ENCODE assay signal across 25 cellular contexts in genomic region chr19:45298264-45298663, GRCh38. TPM values are rescaled to one million over a fixed set of nuclear protein-coding genes. Genes with fewer than 3 reads are reported as not detected.
DNase-seq lines count a peak whose midpoint lies in the region; ATAC-seq, FAIRE-seq and TF ChIP-seq lines count a peak whose summit lies in the region.
"Had no signal": no experiment of that assay in that cellular context is flagged by ENCODE, and none has a peak within 500 bp of the region (broad histone marks: within the 10 kb centered on the region; RNA-seq: fewer than 3 reads in every experiment).

No MANE protein-coding gene starts in this region.

- no peaks in the 10 kb centered on the region for H3K27me3 ChIP-seq in K562 (ENCODE audit: control insufficient read depth in 2 of 2, insufficient read depth in 2 of 2, low read length in 2 of 2)
- H3K27me3 ChIP-seq: BE2C, BLaER1 had no signal

- no peaks in the 10 kb centered on the region; the same call in 2 of the 3 replicates for H3K36me3 ChIP-seq in K562 (ENCODE audit: control insufficient read depth, insufficient read depth, low read length)
- H3K36me3 ChIP-seq: BE2C had no signal

- peaks cover 6% of the 10 kb centered on the region for H3K4me1 Mint-ChIP-seq in endothelial cell (ENCODE audit: unreplicated experiment)
- no peaks in the 10 kb centered on the region for H3K4me1 Mint-ChIP-seq in progenitor cell of endocrine pancreas (ENCODE audit: low read depth)
- H3K4me1 Mint-ChIP-seq: CD4-positive, CD25-positive, alpha-beta regulatory T cell; CD8-positive, alpha-beta memory T cell had no signal

- no peak overlapping the region for H3K4me3 ChIP-seq in K562
- H3K4me3 ChIP-seq: BLaER1 had no signal

- 76% methylated on average over 4 of the region's 5 CpGs for WGBS in K562 (ENCODE audit: insufficient coverage, low coverage, missing lambda C conversion rate)

- in situ Hi-C loops in K562 (cut with MboI), result no loop called here

- no peak overlapping the region for H3K4me2 ChIP-seq in K562 (ENCODE audit: insufficient read depth, low read length)
- H3K4me2 ChIP-seq: BLaER1 had no signal

- ATAC-seq in K562 (no peak), HG03354 (IDR thresholded peaks at IDR 0.05; ENCODE audit: poor library complexity, severe bottlenecking, unreplicated experiment) (no peak)

- H3K27me3 Mint-ChIP-seq in endothelial cell (ENCODE audit: unreplicated experiment), result peaks cover 9% of the 10 kb centered on the region
- no peaks in the 10 kb centered on the region for H3K27me3 Mint-ChIP-seq in progenitor cell of endocrine pancreas
- H3K27me3 Mint-ChIP-seq: CD4-positive, alpha-beta memory T cell; CD4-positive, CD25-positive, alpha-beta regulatory T cell; CD8-positive, alpha-beta memory T cell had no signal

- no peak for TF ChIP-seq RAD21 in K562 (CRISPR knock-in tag; conservative IDR thresholded peaks at IDR 0.05 in 1 of 2, IDR thresholded peaks at IDR 0.05 in 1 of 2)

- POLR2A ChIA-PET in K562 (lab: Yijun Ruan, JAX), result interaction anchor here (1.9 kb wide), 1 partner anchor 10 kb away, joined by 6 read pairs; no protein-coding TSS in a partner anchor

- TF ChIP-seq POLR2A in K562 (conservative IDR thresholded peaks at IDR 0.05), result no peak

- peaks cover 9 to 20% of the 10 kb centered on the region in 2 experiments; a peak in 3 of 5 replicates for H3K4me1 ChIP-seq in K562 (replicated peaks in 1 of 2; ENCODE audit: control insufficient read depth in 2 of 2, insufficient read depth in 2 of 2, low read length in 2 of 2)
- H3K4me1 ChIP-seq: BE2C, BLaER1 had no signal

- no peaks in the 10 kb centered on the region for H4K20me1 ChIP-seq in K562 (replicated peaks; ENCODE audit: control insufficient read depth, insufficient read depth, low read length)
- H4K20me1 ChIP-seq: BLaER1 had no signal

- no peak for TF ChIP-seq EP300 in K562 (IDR thresholded peaks at IDR 0.05; ENCODE audit: low read length)

- CTCF ChIA-PET in K562 (lab: Yijun Ruan, JAX; ENCODE audit: low intra/inter-chr PET ratio), result no interaction called here

- BruUV-seq in K562 (replicated peaks; lab: Mats Ljungman, UMichigan), result no TSS peak

- no peaks in the 10 kb centered on the region for H3K9me1 ChIP-seq in K562 (ENCODE audit: control insufficient read depth, insufficient read depth, low read length)

- no peaks in the 10 kb centered on the region for H3K79me2 ChIP-seq in K562 (ENCODE audit: control insufficient read depth, insufficient read depth, low read length)

- 0 out of 4 replicates have a peak overlapping the region, but pooled peaks of 1 of the 2 experiments have one; percentile 7 for H3K9ac ChIP-seq in K562 (ENCODE audit: insufficient read depth in 1 of 2, low read depth in 2 of 2, low read length in 2 of 2)
- H3K9ac ChIP-seq: BLaER1 had no signal

- DNase-seq in K562 (ENCODE audit: extremely low read depth in 1 of 4, low spot score in 3 of 4), result no peak
- no peak for DNase-seq in endothelial cell (ENCODE audit: low spot score)
- no peak for DNase-seq in progenitor cell of endocrine pancreas (ENCODE audit: low spot score, unreplicated experiment)
- no peak for DNase-seq in DMS79 treated with DMSO at 0.1 percent for 48 hours (lab: John Stamatoyannopoulos, UW)
- DNase-seq: 8988T; ACHN; BE2C; C1 segment of cervical spinal cord; CD4-positive, alpha-beta memory T cell; CD4-positive, CD25-positive, alpha-beta regulatory T cell; CD8-positive, alpha-beta memory T cell; COR-L47; DMS153; DMS53; DMS79; GF-D8 had no signal

- intact Hi-C loops in K562 (cut with micrococcal nuclease), result no loop called here

- H3K36me3 Mint-ChIP-seq in endothelial cell (ENCODE audit: low read depth, unreplicated experiment) (peaks cover 59% of the 10 kb centered on the region), progenitor cell of endocrine pancreas (ENCODE audit: insufficient read depth) (peaks cover 38% of the 10 kb centered on the region)

- TF ChIP-seq CTCF in K562 (IDR thresholded peaks at IDR 0.05 in 2 of 3, conservative IDR thresholded peaks at IDR 0.05 in 1 of 3; ENCODE audit: insufficient read depth in 2 of 3, low read depth in 1 of 3, low read length in 3 of 3), result no peak
- TF ChIP-seq CTCF in endothelial cell (IDR thresholded peaks at IDR 0.05; ENCODE audit: unreplicated experiment), result no peak
- TF ChIP-seq CTCF in progenitor cell of endocrine pancreas (IDR thresholded peaks at IDR 0.05; ENCODE audit: unreplicated experiment), result no peak

- H2AFZ ChIP-seq in K562 (ENCODE audit: low read depth, low read length), result no peak overlapping the region

- H3K9me3 Mint-ChIP-seq in endothelial cell (ENCODE audit: unreplicated experiment) (no peaks in the 10 kb centered on the region), progenitor cell of endocrine pancreas (ENCODE audit: low read depth) (no peaks in the 10 kb centered on the region)
- H3K9me3 Mint-ChIP-seq: CD4-positive, alpha-beta memory T cell; CD8-positive, alpha-beta memory T cell had no signal

- H3K9me3 ChIP-seq in K562 (replicated peaks; ENCODE audit: control insufficient read depth, insufficient read depth, low read depth, low read length), result no peaks in the 10 kb centered on the region
- H3K9me3 ChIP-seq: BE2C, BLaER1 had no signal

- FAIRE-seq in K562 (lab: Jason Lieb, UNC), result no peak
- FAIRE-seq: A204.1, G401.6, GM12891, GM19239 had no signal

- H3K27ac Mint-ChIP-seq in endothelial cell (ENCODE audit: unreplicated experiment) (no peak overlapping the region), progenitor cell of endocrine pancreas (peak overlapping the region; percentile 37)
- H3K27ac Mint-ChIP-seq: CD4-positive, alpha-beta memory T cell; CD4-positive, CD25-positive, alpha-beta regulatory T cell had no signal

- H3K4me3 Mint-ChIP-seq in endothelial cell (ENCODE audit: unreplicated experiment) (peak overlapping the region; percentile 54), progenitor cell of endocrine pancreas (ENCODE audit: low read depth) (no peak overlapping the region)
- H3K4me3 Mint-ChIP-seq: CD14-positive monocyte; CD4-positive, alpha-beta memory T cell; CD4-positive, CD25-positive, alpha-beta regulatory T cell; CD8-positive, alpha-beta memory T cell had no signal

- H3K27ac ChIP-seq in K562 (ENCODE audit: extremely low read depth, low read depth, low read length), result no peak overlapping the region
- H3K27ac ChIP-seq: BLaER1 had no signal

RNA-seq across cellular contexts. Expression of gene CKM, which starts 24.4 kb away (rescaled TPM):
- not detected in 2 replicates for total RNA-seq in K562 (2011; cell fraction: chromatin; rRNA removed; ENCODE audit: low replicate concordance)
- not detected in 2 replicates for total RNA-seq in K562 (2011; cell fraction: nucleolus; rRNA removed)
- total RNA-seq in K562 (2011; cell fraction: nucleoplasm; rRNA removed), result not detected in 2 replicates
- total RNA-seq in K562 (2014; rRNA removed) (not detected in 2 replicates), K562 (2014; rRNA removed; fragmentation: Illumina TruSeq; extraction: Trizol) (not detected in 2 replicates), K562 (2015; rRNA removed; fragmentation: Illumina TruSeq; extraction: Trizol) (0.14 and 0.15 TPM in 2 replicates), K562 (2021) (0.09 and 0.11 TPM in 2 replicates), endothelial cell (ENCODE audit: unreplicated experiment) (not detected), progenitor cell of endocrine pancreas (not detected in 2 replicates)
- polyA plus RNA-seq in K562 (2011; rRNA removed) (0.47 TPM in 1 of 2 replicates, not detected in the other), K562 (2014; fragmentation: Illumina TruSeq; extraction: Trizol) (not detected in 2 replicates), K562 (2014; fragmentation: Nextera tagmentation; extraction: Ambion mirVana) (under 1 TPM; 0.06 TPM), K562 (2014; rRNA removed) (0.08 and 0.17 TPM in 2 replicates)
- 0.22 and 0.62 TPM in 2 replicates for polyA plus RNA-seq in K562 (2011; cell fraction: cytosol; rRNA removed)
- 0.10 and 0.70 TPM in 2 replicates for polyA plus RNA-seq in K562 (2011; cell fraction: nucleus; rRNA removed)
- 0.13 and 0.30 TPM in 2 replicates for polyA plus RNA-seq in K562 (2012)
- 0.18 TPM in 1 of 2 replicates, not detected in the other for polyA minus RNA-seq in K562 (2011; rRNA and poly(A)+ RNA removed)
- polyA minus RNA-seq in K562 (2011; cell fraction: cytosol; rRNA and poly(A)+ RNA removed), result not detected in 2 replicates
- polyA minus RNA-seq in K562 (2011; cell fraction: nucleus; rRNA and poly(A)+ RNA removed), result 0.33 TPM in 1 of 2 replicates, not detected in the other
- total RNA-seq: A673; CD4-positive, alpha-beta memory T cell; CD4-positive, CD25-positive, alpha-beta regulatory T cell; CD8-positive, alpha-beta memory T cell had no signal
- polyA plus RNA-seq: AG04450; CD4-positive, alpha-beta memory T cell; CD4-positive, CD25-positive, alpha-beta regulatory T cell had no signal

RNA-seq across cellular contexts. Expression of gene KLC3, which starts 42.3 kb away (rescaled TPM):
- total RNA-seq in K562 (2011; cell fraction: chromatin; rRNA removed; ENCODE audit: low replicate concordance), result 0.86 and 1.9 TPM in 2 replicates
- total RNA-seq in K562 (2011; cell fraction: nucleolus; rRNA removed), result 1.3 and 1.6 TPM in 2 replicates
- total RNA-seq in K562 (2011; cell fraction: nucleoplasm; rRNA removed), result 1.5 and 1.6 TPM in 2 replicates
- total RNA-seq in K562 (2014; rRNA removed), result 1.2 and 1.3 TPM in 2 replicates
- 0.22 TPM in 1 of 2 replicates, not detected in the other for total RNA-seq in K562 (2014; rRNA removed; fragmentation: Illumina TruSeq; extraction: Trizol)
- total RNA-seq in K562 (2015; rRNA removed; fragmentation: Illumina TruSeq; extraction: Trizol), result 0.19 TPM in 1 of 2 replicates, not detected in the other
- 0.56 and 0.71 TPM in 2 replicates for total RNA-seq in K562 (2021)
- 0.60 and 0.95 TPM in 2 replicates for polyA plus RNA-seq in K562 (2011; rRNA removed)
- polyA plus RNA-seq in K562 (2011; cell fraction: cytosol; rRNA removed), result 0.80 and 1.6 TPM in 2 replicates
- 1.0 and 2.1 TPM in 2 replicates for polyA plus RNA-seq in K562 (2011; cell fraction: nucleus; rRNA removed)
- 0.55 and 0.86 TPM in 2 replicates for polyA plus RNA-seq in K562 (2012)
- polyA plus RNA-seq in K562 (2014; fragmentation: Illumina TruSeq; extraction: Trizol), result 0.21 and 0.43 TPM in 2 replicates
- polyA plus RNA-seq in K562 (2014; fragmentation: Nextera tagmentation; extraction: Ambion mirVana), result under 1 TPM in 1 of 2 experiments, not detected in 1; 0.03 TPM
- polyA plus RNA-seq in K562 (2014; rRNA removed), result 0.58 and 0.90 TPM in 2 replicates
- 0.15 and 0.35 TPM in 2 replicates for polyA minus RNA-seq in K562 (2011; rRNA and poly(A)+ RNA removed)
- 1.0 TPM in 1 of 2 replicates, not detected in the other for polyA minus RNA-seq in K562 (2011; cell fraction: cytosol; rRNA and poly(A)+ RNA removed)
- polyA minus RNA-seq in K562 (2011; cell fraction: nucleus; rRNA and poly(A)+ RNA removed), result 0.22 TPM in 1 of 2 replicates, not detected in the other
- total RNA-seq in endothelial cell (ENCODE audit: unreplicated experiment), result 0.44 TPM
- total RNA-seq in progenitor cell of endocrine pancreas, result 1.1 and 1.6 TPM in 2 replicates
- total RNA-seq: CD4-positive, alpha-beta memory T cell; CD8-positive, alpha-beta memory T cell had no signal
- polyA plus RNA-seq: AG04450; CD14-positive monocyte; CD4-positive, alpha-beta memory T cell; CD4-positive, CD25-positive, alpha-beta regulatory T cell; CD8-positive, alpha-beta memory T cell had no signal

RNA-seq across cellular contexts. Expression of gene MARK4, which starts 47.2 kb away (rescaled TPM):
- 37.2 and 76.7 TPM in 2 replicates for total RNA-seq in K562 (2011; cell fraction: chromatin; rRNA removed; ENCODE audit: low replicate concordance)
- 24.3 TPM in 2 replicates for total RNA-seq in K562 (2011; cell fraction: nucleolus; rRNA removed)
- 26.7 and 28.1 TPM in 2 replicates for total RNA-seq in K562 (2011; cell fraction: nucleoplasm; rRNA removed)
- total RNA-seq in K562 (2014; rRNA removed) (7.9 and 8.6 TPM in 2 replicates), K562 (2014; rRNA removed; fragmentation: Illumina TruSeq; extraction: Trizol) (6.7 and 6.8 TPM in 2 replicates), K562 (2015; rRNA removed; fragmentation: Illumina TruSeq; extraction: Trizol) (4.2 and 5.2 TPM in 2 replicates), K562 (2021) (24.8 and 29.4 TPM in 2 replicates), endothelial cell (ENCODE audit: unreplicated experiment) (165 TPM), progenitor cell of endocrine pancreas (57.5 and 60.4 TPM in 2 replicates)
- polyA plus RNA-seq in K562 (2011; rRNA removed) (9.5 and 11.1 TPM in 2 replicates), K562 (2014; fragmentation: Illumina TruSeq; extraction: Trizol) (18.4 and 24.5 TPM in 2 replicates), K562 (2014; fragmentation: Nextera tagmentation; extraction: Ambion mirVana) (under 1 TPM; 0.52 to 0.96 TPM), K562 (2014; rRNA removed) (7.4 and 12.7 TPM in 2 replicates)
- 4.4 and 6.2 TPM in 2 replicates for polyA plus RNA-seq in K562 (2011; cell fraction: cytosol; rRNA removed)
- 9.6 and 10.2 TPM in 2 replicates for polyA plus RNA-seq in K562 (2011; cell fraction: nucleus; rRNA removed)
- polyA plus RNA-seq in K562 (2012), result 15.2 and 27.5 TPM in 2 replicates
- polyA minus RNA-seq in K562 (2011; rRNA and poly(A)+ RNA removed), result 16.3 and 17.7 TPM in 2 replicates
- polyA minus RNA-seq in K562 (2011; cell fraction: cytosol; rRNA and poly(A)+ RNA removed), result 11.7 and 21.8 TPM in 2 replicates
- polyA minus RNA-seq in K562 (2011; cell fraction: nucleus; rRNA and poly(A)+ RNA removed), result 5.0 and 5.4 TPM in 2 replicates

RNA-seq across cellular contexts. Expression of gene EXOC3L2, which starts 53.1 kb away (rescaled TPM):
- 2.7 and 12.8 TPM in 2 replicates for total RNA-seq in K562 (2011; cell fraction: chromatin; rRNA removed; ENCODE audit: low replicate concordance)
- 14.5 and 16.8 TPM in 2 replicates for total RNA-seq in K562 (2011; cell fraction: nucleolus; rRNA removed)
- 5.2 and 5.7 TPM in 2 replicates for total RNA-seq in K562 (2011; cell fraction: nucleoplasm; rRNA removed)
- total RNA-seq in K562 (2014; rRNA removed) (12.3 and 13.3 TPM in 2 replicates), K562 (2014; rRNA removed; fragmentation: Illumina TruSeq; extraction: Trizol) (0.96 and 1.3 TPM in 2 replicates), K562 (2015; rRNA removed; fragmentation: Illumina TruSeq; extraction: Trizol) (2.0 and 2.1 TPM in 2 replicates), K562 (2021) (15.5 and 19.0 TPM in 2 replicates), endothelial cell (ENCODE audit: unreplicated experiment) (5.5 TPM), progenitor cell of endocrine pancreas (not detected in 2 replicates)
- polyA plus RNA-seq in K562 (2011; rRNA removed) (3.1 and 6.0 TPM in 2 replicates), K562 (2014; fragmentation: Illumina TruSeq; extraction: Trizol) (2.4 and 7.8 TPM in 2 replicates), K562 (2014; fragmentation: Nextera tagmentation; extraction: Ambion mirVana) (under 1 TPM; 0.31 to 0.34 TPM), K562 (2014; rRNA removed) (6.1 and 6.7 TPM in 2 replicates)
- polyA plus RNA-seq in K562 (2011; cell fraction: cytosol; rRNA removed), result 4.1 and 21.2 TPM in 2 replicates
- polyA plus RNA-seq in K562 (2011; cell fraction: nucleus; rRNA removed), result 7.5 and 31.6 TPM in 2 replicates
- polyA plus RNA-seq in K562 (2012), result 14.4 and 19.7 TPM in 2 replicates
- 0.96 and 2.0 TPM in 2 replicates for polyA minus RNA-seq in K562 (2011; rRNA and poly(A)+ RNA removed)
- 10.7 and 11.2 TPM in 2 replicates for polyA minus RNA-seq in K562 (2011; cell fraction: cytosol; rRNA and poly(A)+ RNA removed)
- polyA minus RNA-seq in K562 (2011; cell fraction: nucleus; rRNA and poly(A)+ RNA removed), result 4.7 and 8.8 TPM in 2 replicates
- total RNA-seq: A673; CD4-positive, alpha-beta memory T cell; CD4-positive, CD25-positive, alpha-beta regulatory T cell; CD8-positive, alpha-beta memory T cell had no signal
- polyA plus RNA-seq: AG04450; CD14-positive monocyte; CD4-positive, alpha-beta memory T cell; CD4-positive, CD25-positive, alpha-beta regulatory T cell; CD8-positive, alpha-beta memory T cell had no signal
